25 cellular contexts compared by ENCODE assay signal in genomic region chr9:7782390-7783120, GRCh38. TPM values are rescaled to one million over a fixed set of nuclear protein-coding genes. Genes with fewer than 3 reads are reported as not detected.
DNase-seq lines count a peak whose midpoint lies in the region; ATAC-seq and TF ChIP-seq lines count a peak whose summit lies in the region.
"Had no signal": no experiment of that assay in that cellular context is flagged by ENCODE, and none has a peak within 500 bp of the region (broad histone marks: within the 10 kb centered on the region; RNA-seq: fewer than 3 reads in every experiment).

No MANE protein-coding gene starts in this region.

- no peak for ATAC-seq in GM19035 (IDR thresholded peaks at IDR 0.05; ENCODE audit: unreplicated experiment)
- ATAC-seq: naive thymus-derived CD4-positive, alpha-beta T cell; stimulated activated naive CD8-positive, alpha-beta T cell treated with anti-CD3 and anti-CD28 coated beads, Interleukin-15, Interleukin-2, amounts not matched to agents 100 U/mL and 50 U/mL, for 24 hours had no signal

- H3K4me1 Mint-ChIP-seq in activated CD4-positive, alpha-beta memory T cell treated with anti-CD3 and anti-CD28 coated beads for 36 hours (ENCODE audit: low read depth) = no peaks in the 10 kb centered on the region

- no peak overlapping the region for H3K4me3 Mint-ChIP-seq in activated CD4-positive, alpha-beta memory T cell treated with anti-CD3 and anti-CD28 coated beads for 36 hours
- H3K4me3 Mint-ChIP-seq: dendritic cell treated with granulocyte-macrophage colony-stimulating factor and Interleukin-4, amounts not matched to agents 40 ng/mL and 50 ng/mL, for 4 days; naive thymus-derived CD4-positive, alpha-beta T cell; T-helper 17 cell had no signal

- H3K4me3 ChIP-seq in fibroblast of villous mesenchyme (ENCODE audit: low read depth, low read length) = no peak overlapping the region
- H3K4me3 ChIP-seq: cardiac muscle cell, heart left ventricle, right atrium auricular region, tibial artery had no signal

- intact Hi-C loops in activated CD4-positive, alpha-beta memory T cell treated with anti-CD3 and anti-CD28 coated beads for 36 hours (cut with micrococcal nuclease) = no loop called here

- POLR2A ChIA-PET in activated CD4-positive, alpha-beta memory T cell treated with anti-CD3 and anti-CD28 coated beads for 36 hours (lab: Charles Lee) = no interaction called here

- no peaks in the 10 kb centered on the region for H3K27me3 Mint-ChIP-seq in activated CD4-positive, alpha-beta memory T cell treated with anti-CD3 and anti-CD28 coated beads for 36 hours

- H3K27ac Mint-ChIP-seq in activated CD4-positive, alpha-beta memory T cell treated with anti-CD3 and anti-CD28 coated beads for 36 hours = no peak overlapping the region
- H3K27ac Mint-ChIP-seq: dendritic cell treated with granulocyte-macrophage colony-stimulating factor and Interleukin-4, amounts not matched to agents 40 ng/mL and 50 ng/mL, for 4 days; T-helper 17 cell had no signal

- H3K9me3 Mint-ChIP-seq in activated CD4-positive, alpha-beta memory T cell treated with anti-CD3 and anti-CD28 coated beads for 36 hours = no peaks in the 10 kb centered on the region
- H3K9me3 Mint-ChIP-seq: dendritic cell treated with granulocyte-macrophage colony-stimulating factor and Interleukin-4, amounts not matched to agents 40 ng/mL and 50 ng/mL, for 4 days had no signal

- H3K36me3 Mint-ChIP-seq in activated CD4-positive, alpha-beta memory T cell treated with anti-CD3 and anti-CD28 coated beads for 36 hours = peaks cover 3% of the 10 kb centered on the region

- CTCF ChIA-PET in activated CD4-positive, alpha-beta memory T cell treated with anti-CD3 and anti-CD28 coated beads for 36 hours (lab: Charles Lee) = no interaction called here

- TF ChIP-seq CTCF in fibroblast of villous mesenchyme (IDR thresholded peaks at IDR 0.05; ENCODE audit: insufficient read depth, low read depth, low read length) = no peak

- DNase-seq in NCI-H1092 treated with DMSO at 0.1 percent for 48 hours (lab: John Stamatoyannopoulos, UW) (peak; percentile 81), NCI-H1092 (lab: John Stamatoyannopoulos, UW) (no peak), DMS 273 (lab: John Stamatoyannopoulos, UW; ENCODE audit: unreplicated experiment) (peak; percentile 69), NCI-H2081 treated with DMSO at 0.1 percent for 48 hours (lab: John Stamatoyannopoulos, UW) (peak; percentile 28), fibroblast of villous mesenchyme (ENCODE audit: low read depth) (peak; percentile 32), cerebellum (ENCODE audit: low spot score) (no peak)
- DNase-seq in activated CD4-positive, alpha-beta memory T cell treated with anti-CD3 and anti-CD28 coated beads for 36 hours = no peak
- DNase-seq: activated CD4-positive, alpha-beta T cell treated with anti-CD3 and anti-CD28 coated beads for 48 hours; activated naive CD4-positive, alpha-beta T cell treated with anti-CD3 and anti-CD28 coated beads, Interleukin-2, amount 50 U/mL, for 16 hours; anterior cingulate cortex; BE2C; Calu3; heart left ventricle; mesendoderm; naive thymus-derived CD4-positive, alpha-beta T cell; NCI-H1930; occipital lobe; stimulated activated CD4-positive, alpha-beta T cell treated with anti-CD3 and anti-CD28 coated beads, Interleukin-4, amount 100 ng/mL, for 24 hours; stimulated activated naive CD8-positive, alpha-beta T cell treated with anti-CD3 and anti-CD28 coated beads, Interleukin-15, Interleukin-2, amounts not matched to agents 100 U/mL and 50 U/mL, for 24 hours; T-helper 17 cell; tibial artery had no signal

RNA-seq across cellular contexts. Expression of gene DMAC1, which starts 17.0 kb away (rescaled TPM):
- total RNA-seq in fibroblast of villous mesenchyme = 7.8 and 10.6 TPM in 2 replicates
- total RNA-seq in cerebellum = 15.8 TPM
- 10 to 100 TPM; 45.4 to 46.6 TPM for total RNA-seq in activated CD4-positive, alpha-beta memory T cell treated with anti-CD3 and anti-CD28 coated beads for 36 hours

Comparison
In these comparisons a context has a peak if more than half of its experiments do, and no peak if none do; other contexts are left out.
1. DNase-seq: peak in NCI-H1092 treated with DMSO at 0.1 percent for 48 hours (single experiment), DMS 273 (single experiment), NCI-H2081 treated with DMSO at 0.1 percent for 48 hours (single experiment) and fibroblast of villous mesenchyme (single experiment); none in NCI-H1092 (single experiment), cerebellum (single experiment) and activated CD4-positive, alpha-beta memory T cell treated with anti-CD3 and anti-CD28 coated beads for 36 hours (single experiment).